22 cellular contexts compared by ENCODE assay signal in genomic region chr18:13305326-13305725, GRCh38.
"Had no signal": no experiment of that assay in that cellular context is flagged by ENCODE, and none has a peak within 500 bp of the region (broad histone marks: within the 10 kb centered on the region; RNA-seq: fewer than 3 reads in every experiment).

No MANE protein-coding gene starts in this region.

- H3K27ac ChIP-seq: adrenal gland, PC-9, RWPE1 had no signal

- H3K4me2 ChIP-seq: PC-9 had no signal

- H3K4me3 ChIP-seq: adrenal gland, PC-9 had no signal

- H3K36me3 ChIP-seq: adrenal gland had no signal

- H3K27me3 ChIP-seq: adrenal gland had no signal

- H3K9me3 ChIP-seq: adrenal gland had no signal

- DNase-seq: activated CD4-positive, alpha-beta T cell treated with anti-CD3 and anti-CD28 coated beads, Interleukin-2, amount 10 ng/mL, durations not matched to agents 24 days and 14 days; activated CD4-positive, alpha-beta T cell treated with anti-CD3 and anti-CD28 coated beads, Interleukin-2, amount 50 U/mL, for 4 hours; activated CD8-positive, alpha-beta T cell treated with anti-CD3 and anti-CD28 coated beads for 36 hours; activated gamma-delta T cell treated with Interleukin-2 at 50 U/mL for 16 hours; activated naive CD4-positive, alpha-beta T cell treated with anti-CD3 and anti-CD28 coated beads for 36 hours; activated T-cell treated with anti-CD3 and anti-CD28 coated beads, Interleukin-2, amount 50 U/mL, for 24 hours; adrenal gland; caudate nucleus; cerebellar nuclear complex; Karpas-422; MM.1S; MV-4-11; NCI-H1092; NCI-H1436 treated with DMSO at 0.1 percent for 48 hours; NCI-H1694 treated with DMSO at 0.1 percent for 48 hours; NCI-H2029; NCI-H345; NCI-H524 treated with DMSO at 0.1 percent for 48 hours; NK-92 treated with Interleukin-12 subunit alpha and Interleukin-12 subunit beta, amount 100 ng/mL, for 24 hours; PC-9; SIG-M5 had no signal
